8 cellular contexts compared by ENCODE assay signal in the genomic region with DNA sequence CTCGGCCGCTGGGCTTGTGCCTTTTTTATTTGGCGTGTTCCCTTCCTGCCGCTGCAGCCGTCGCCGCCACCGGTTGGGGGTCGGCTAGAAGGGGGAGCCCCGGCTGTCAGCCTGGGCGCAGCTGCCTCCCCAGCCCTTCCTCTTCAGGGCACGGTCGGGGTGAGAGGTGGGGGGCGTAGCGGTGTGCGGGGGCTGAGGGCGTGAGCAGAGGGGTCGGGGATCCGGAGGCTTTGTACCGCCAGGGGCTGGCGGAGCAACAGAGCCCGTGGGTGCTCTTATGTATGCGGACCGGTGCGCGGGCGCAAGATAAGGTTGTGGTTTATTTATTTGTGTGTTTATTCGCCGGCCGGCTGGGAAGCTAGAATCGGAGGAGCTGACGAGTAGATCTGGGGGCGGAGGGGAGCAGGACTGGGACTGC. TPM values are rescaled to one million over a fixed set of nuclear protein-coding genes. Genes with fewer than 3 reads are reported as not detected.
DNase-seq lines count a peak whose midpoint lies in the region; ATAC-seq and TF ChIP-seq lines count a peak whose summit lies in the region.

No MANE protein-coding gene starts in this region.

- H2AFZ ChIP-seq in IMR-90 (replicated peaks; ENCODE audit: low read length, poor library complexity), result peak overlapping the region; percentile 84

- POLR2A ChIA-PET in AG04449 (lab: Yijun Ruan, JAX), result no interaction called here
- POLR2A ChIA-PET in IMR-90 (lab: Charles Lee; ENCODE audit: unreplicated experiment), result no interaction called here
- POLR2A ChIA-PET in activated naive CD8-positive, alpha-beta T cell treated with anti-CD3 and anti-CD28 coated beads, Interleukin-2, amount 10 ng/mL, durations not matched to agents 7 days and 5 days (lab: Charles Lee), result interaction anchor here (1.0 to 2.7 kb wide), 10 partner anchors 9 to 201 kb away, joined by 3 to 33 read pairs (median 4); no protein-coding TSS in a partner anchor

- no peak overlapping the region for H3K9ac ChIP-seq in IMR-90 (ENCODE audit: low read depth, low read length)

- H4K20me1 ChIP-seq in IMR-90 (ENCODE audit: insufficient read depth, low read length), result no peaks in the 10 kb centered on the region; the same call in 1 of the 2 replicates

- ATAC-seq in IMR-90 (ENCODE audit: low read depth), result no peak
- peak; percentile 19 for ATAC-seq in activated naive CD8-positive, alpha-beta T cell treated with anti-CD3 and anti-CD28 coated beads, Interleukin-2, amount 10 ng/mL, durations not matched to agents 7 days and 5 days (ENCODE audit: low read depth)
- ATAC-seq in right cardiac atrium, result peak; percentile 1 to 21
- no peak for ATAC-seq in GM21528 (IDR thresholded peaks at IDR 0.05; ENCODE audit: low FRiP score, unreplicated experiment)
- no peak for ATAC-seq in GM18907 (IDR thresholded peaks at IDR 0.05; ENCODE audit: unreplicated experiment)

- no peaks in the 10 kb centered on the region for H3K36me3 ChIP-seq in IMR-90 (ENCODE audit: control insufficient read depth, insufficient read depth, low read length)
- H3K36me3 ChIP-seq in sigmoid colon, result peaks cover 20 to 24% (median 22%) of the 10 kb centered on the region in 4 donors

- H3K4me3 Mint-ChIP-seq in activated naive CD8-positive, alpha-beta T cell treated with anti-CD3 and anti-CD28 coated beads, Interleukin-2, amount 10 ng/mL, durations not matched to agents 7 days and 5 days, result peak overlapping the region; percentile 91

- no peak overlapping the region for H3K23ac ChIP-seq in IMR-90 (ENCODE audit: low read depth, low read length)

- dilution Hi-C loops in IMR-90 (cut with HindIII; ENCODE audit: low sequenced_read_pairs, unreplicated experiment), result no loop called here

- no peak overlapping the region; the same call in 1 of the 2 replicates for H3K4me2 ChIP-seq in IMR-90 (ENCODE audit: low read depth, low read length)

- 5% methylated on average over 9 of the region's 33 CpGs; no CpG with 5 or more reads in 1 of the 2 experiments for WGBS in IMR-90 (ENCODE audit: extremely low coverage in 2 of 2, insufficient read length in 1 of 2), 2 experiments
- under 1% methylated on average over 33 of the region's 33 CpGs for WGBS in right cardiac atrium
- 0% methylated on average over 33 of the region's 33 CpGs for WGBS in sigmoid colon, 2 donors

- H2BK15ac ChIP-seq in IMR-90 (ENCODE audit: low read depth, low read length), result no peak overlapping the region

- no peaks in the 10 kb centered on the region for H3K79me1 ChIP-seq in IMR-90 (ENCODE audit: low read depth in 1 of 2, low read length in 2 of 2)

- no peak overlapping the region for H3K18ac ChIP-seq in IMR-90 (ENCODE audit: low read depth, low read length)

- H2BK20ac ChIP-seq in IMR-90 (ENCODE audit: low read depth, low read length), result no peak overlapping the region

- H3K56ac ChIP-seq in IMR-90 (ENCODE audit: extremely low read depth, insufficient read depth, low read length), result no peak overlapping the region

- TF ChIP-seq CTCF in AG04449 (IDR thresholded peaks at IDR 0.05; ENCODE audit: insufficient read depth, low read length, missing control alignments), result no peak
- TF ChIP-seq CTCF in IMR-90 (conservative IDR thresholded peaks at IDR 0.05; ENCODE audit: low read depth, low read length), result no peak
- peak in 1 of 4 experiments; percentile 26 for TF ChIP-seq CTCF in sigmoid colon (IDR thresholded peaks at IDR 0.05)

- H2AK5ac ChIP-seq in IMR-90 (ENCODE audit: low read depth, low read length), result no peak overlapping the region

- in situ Hi-C loops in IMR-90 (cut with MboI; ENCODE audit: low sequenced_read_pairs), result no loop called here

- no peak overlapping the region for H4K91ac ChIP-seq in IMR-90 (ENCODE audit: insufficient read depth, low read depth, low read length)

- no peak overlapping the region for H4K5ac ChIP-seq in IMR-90 (ENCODE audit: low read depth, low read length)

- H3K4ac ChIP-seq in IMR-90 (ENCODE audit: low read depth, low read length), result no peak overlapping the region

- no peak overlapping the region for H3K14ac ChIP-seq in IMR-90 (replicated peaks; ENCODE audit: low read depth, low read length)

- no peak for TF ChIP-seq EP300 in sigmoid colon (IDR thresholded peaks at IDR 0.05)

- no peaks in the 10 kb centered on the region for H3K9me3 ChIP-seq in IMR-90 (ENCODE audit: control insufficient read depth, insufficient read depth, low read length)
- H3K9me3 ChIP-seq in right cardiac atrium (ENCODE audit: control insufficient read depth, low read length), result no peaks in the 10 kb centered on the region
- H3K9me3 ChIP-seq in sigmoid colon, result no peaks in the 10 kb centered on the region

- H3K27me3 Mint-ChIP-seq in activated naive CD8-positive, alpha-beta T cell treated with anti-CD3 and anti-CD28 coated beads, Interleukin-2, amount 10 ng/mL, durations not matched to agents 7 days and 5 days, result peaks cover 58% of the 10 kb centered on the region

- intact Hi-C loops in IMR-90 (cut with micrococcal nuclease), result no loop called here
- intact Hi-C loops in right cardiac atrium (cut with DNase I), result loop anchor here (5.0 to 10.0 kb wide), 3 partner anchors 112 to 125 kb away; no protein-coding TSS in a partner anchor
- intact Hi-C loops in sigmoid colon (cut with DNase I), result loop anchor here (1.0 to 5.0 kb wide), 4 partner anchors 57 to 198 kb away; no protein-coding TSS in a partner anchor

- DNase-seq in AG04449 (ENCODE audit: low read depth, low spot score) (no peak), IMR-90 (no peak), right cardiac atrium (peak in 1 of 3 donors; percentile 77), sigmoid colon (peak; percentile 77), AG20443 (ENCODE audit: low spot score) (no peak)
- peak; percentile 58 for DNase-seq in activated naive CD8-positive, alpha-beta T cell treated with anti-CD3 and anti-CD28 coated beads, Interleukin-2, amount 10 ng/mL, durations not matched to agents 7 days and 5 days

- peaks cover 67% of the 10 kb centered on the region for H3K27me3 ChIP-seq in IMR-90 (ENCODE audit: control insufficient read depth, insufficient read depth, low read length)
- no peaks in the 10 kb centered on the region for H3K27me3 ChIP-seq in right cardiac atrium (ENCODE audit: control insufficient read depth, insufficient read depth)
- H3K27me3 ChIP-seq in sigmoid colon, result no peaks in the 10 kb centered on the region

- H3K27ac Mint-ChIP-seq in activated naive CD8-positive, alpha-beta T cell treated with anti-CD3 and anti-CD28 coated beads, Interleukin-2, amount 10 ng/mL, durations not matched to agents 7 days and 5 days, result peak overlapping the region; percentile 45

- H4K8ac ChIP-seq in IMR-90 (ENCODE audit: low read depth in 2 of 2, low read length in 2 of 2), result no peak overlapping the region

- H3K4me1 Mint-ChIP-seq in activated naive CD8-positive, alpha-beta T cell treated with anti-CD3 and anti-CD28 coated beads, Interleukin-2, amount 10 ng/mL, durations not matched to agents 7 days and 5 days, result peaks cover 12% of the 10 kb centered on the region

- no peak overlapping the region for H2BK120ac ChIP-seq in IMR-90 (ENCODE audit: low read depth, low read length)

- TF ChIP-seq POLR2A in IMR-90 (IDR thresholded peaks at IDR 0.05; ENCODE audit: low read depth, low read length) (no peak), sigmoid colon (IDR thresholded peaks at IDR 0.05) (no peak)

- H3K27ac ChIP-seq in IMR-90 (ENCODE audit: insufficient read depth, low read length) (no peak overlapping the region), right cardiac atrium (ENCODE audit: low read length) (peak overlapping the region; percentile 99), sigmoid colon (peak overlapping the region; percentile 94 to 99 (median 96))

- H3K4me3 ChIP-seq in AG04449 (ENCODE audit: low read depth, low read length) (peak overlapping the region; percentile 58; the same call in 1 of the 2 replicates), IMR-90 (ENCODE audit: insufficient read depth, low read depth, low read length) (no peak overlapping the region; the same call in 1 of the 2 replicates), right cardiac atrium (ENCODE audit: low read length) (peak overlapping the region; percentile 98), sigmoid colon (peak overlapping the region; percentile 68 to 99 (median 92))

- H3K4me1 ChIP-seq in IMR-90 (ENCODE audit: control insufficient read depth, insufficient read depth, low read length), result peaks cover 1% of the 10 kb centered on the region; the same call in 1 of the 2 replicates
- peaks cover 33% of the 10 kb centered on the region for H3K4me1 ChIP-seq in right cardiac atrium (ENCODE audit: control insufficient read depth, insufficient read depth, low read length)
- H3K4me1 ChIP-seq in sigmoid colon, result peaks cover 0 to 47% (median 44%) of the 10 kb centered on the region in 4 donors

- H3K9me1 ChIP-seq in IMR-90 (ENCODE audit: insufficient read depth, low read length), result no peaks in the 10 kb centered on the region

- no peak for TF ChIP-seq RAD21 in IMR-90 (IDR thresholded peaks at IDR 0.05; ENCODE audit: low read length)

- no TSS peak for BruUV-seq in IMR-90 (replicated peaks; lab: Mats Ljungman, UMichigan)

- no peaks in the 10 kb centered on the region for H3K9me3 Mint-ChIP-seq in activated naive CD8-positive, alpha-beta T cell treated with anti-CD3 and anti-CD28 coated beads, Interleukin-2, amount 10 ng/mL, durations not matched to agents 7 days and 5 days

- CTCF ChIA-PET in AG04449 (lab: Yijun Ruan, JAX), result no interaction called here
- CTCF ChIA-PET in IMR-90 (lab: Yijun Ruan, JAX), result no interaction called here

- no peak overlapping the region for H2BK5ac ChIP-seq in IMR-90 (ENCODE audit: low read depth, low read length, poor library complexity, severe bottlenecking)

- no peak overlapping the region for H2AK9ac ChIP-seq in IMR-90 (replicated peaks; ENCODE audit: low read depth, low read length, poor library complexity)

- no peaks in the 10 kb centered on the region for H3K36me3 Mint-ChIP-seq in activated naive CD8-positive, alpha-beta T cell treated with anti-CD3 and anti-CD28 coated beads, Interleukin-2, amount 10 ng/mL, durations not matched to agents 7 days and 5 days

RNA-seq across cellular contexts. Expression of gene ZBTB16, which starts 0.5 kb away (rescaled TPM):
- total RNA-seq in IMR-90 (2012; rRNA removed), result not detected in 2 replicates
- polyA plus RNA-seq in IMR-90 (2012; rRNA removed), result not detected in 2 replicates
- not detected in 2 replicates for polyA plus RNA-seq in IMR-90 (2012; cell fraction: cytosol; rRNA removed)
- not detected in 2 replicates for polyA plus RNA-seq in IMR-90 (2012; cell fraction: nucleus; rRNA removed; ENCODE audit: low replicate concordance)
- 10 to 100 TPM; 13.1 to 14.6 TPM for total RNA-seq in activated naive CD8-positive, alpha-beta T cell treated with anti-CD3 and anti-CD28 coated beads, Interleukin-2, amount 10 ng/mL, durations not matched to agents 7 days and 5 days
- 10 to 100 TPM; 61.5 to 89.7 (median 79.4) TPM for total RNA-seq in right cardiac atrium
- 49.8 TPM for polyA plus RNA-seq in right cardiac atrium
- 100 to 1,000 TPM in 3 of 4 donors, 10 to 100 TPM in 1; 99.5 to 197 (median 129) TPM for total RNA-seq in sigmoid colon
- 10 to 100 TPM in 2 of 3 donors, 1 to 10 TPM in 1; 9.9 to 34.4 (median 11.4) TPM for polyA plus RNA-seq in sigmoid colon

Comparison
In these comparisons a context has a peak if more than half of its experiments do, and no peak if none do; other contexts are left out.
1. DNase-seq: peak in activated naive CD8-positive, alpha-beta T cell treated with anti-CD3 and anti-CD28 coated beads, Interleukin-2, amount 10 ng/mL, durations not matched to agents 7 days and 5 days (single experiment) and sigmoid colon (single experiment); none in AG04449 (single experiment), IMR-90 (single experiment) and AG20443 (single experiment).
2. ATAC-seq: peak in activated naive CD8-positive, alpha-beta T cell treated with anti-CD3 and anti-CD28 coated beads, Interleukin-2, amount 10 ng/mL, durations not matched to agents 7 days and 5 days (single experiment) and right cardiac atrium (2 of 2); none in IMR-90 (single experiment), GM21528 (single experiment) and GM18907 (single experiment).
3. RNA of gene ZBTB16, which starts 0.5 kb away (total RNA-seq): 99.5 to 197 TPM in sigmoid colon, 61.5 to 89.7 TPM in right cardiac atrium and 13.1 to 14.6 TPM in activated naive CD8-positive, alpha-beta T cell treated with anti-CD3 and anti-CD28 coated beads, Interleukin-2, amount 10 ng/mL, durations not matched to agents 7 days and 5 days; not detected in IMR-90; every median in the first group is over 10 times any median in the second.